20 cellular contexts compared by ENCODE assay signal in genomic region chr12:19490908-19491307, GRCh38.
"Had no signal": no experiment of that assay in that cellular context is flagged by ENCODE, and none has a peak within 500 bp of the region (broad histone marks: within the 10 kb centered on the region; RNA-seq: fewer than 3 reads in every experiment).

No MANE protein-coding gene starts in this region.

- H3K4me1 ChIP-seq: suprapubic skin had no signal

- H3K36me3 ChIP-seq: ovary, uterus had no signal

- H3K27me3 ChIP-seq: foreskin keratinocyte, hepatocyte, neural progenitor cell, ovary, suprapubic skin, tibial artery, upper lobe of left lung, uterus had no signal

- H3K27ac ChIP-seq: epithelial cell of prostate, foreskin keratinocyte, hepatocyte, lower lobe of right lung, neural progenitor cell, ovary, suprapubic skin, upper lobe of left lung, uterus had no signal

- H3K9ac ChIP-seq: neural progenitor cell had no signal

- DNase-seq: effector memory CD8-positive, alpha-beta T cell; foreskin keratinocyte; head of caudate nucleus; left colon; lower lobe of right lung; nucleus accumbens; ovary; right cardiac atrium; small intestine; stimulated activated CD4-positive, alpha-beta T cell treated with anti-CD3 and anti-CD28 coated beads, Interleukin-12 subunit alpha, Interleukin-12 subunit beta, amount 100 ng/mL, for 4 hours; stimulated activated CD4-positive, alpha-beta T cell treated with anti-CD3 and anti-CD28 coated beads, Interleukin-2, amount 100 ng/mL, for 48 hours; stimulated activated naive CD8-positive, alpha-beta T cell treated with anti-CD3 and anti-CD28 coated beads, Interleukin-15, Interleukin-2, amounts not matched to agents 100 U/mL and 50 U/mL, for 24 hours; tibial artery; uterus had no signal

- H3K4me3 ChIP-seq: hepatocyte, lower lobe of right lung, neural progenitor cell, ovary, suprapubic skin, tibial artery, upper lobe of left lung, uterus had no signal

- H3K9me3 ChIP-seq: lower lobe of right lung, ovary, suprapubic skin, tibial artery, upper lobe of left lung, uterus had no signal

- H3K4me2 ChIP-seq: hepatocyte, neural progenitor cell had no signal

- ATAC-seq: effector memory CD8-positive, alpha-beta T cell; foreskin keratinocyte; left colon; natural killer cell treated with Interleukin-12 subunit alpha and Interleukin-12 subunit beta and Interleukin-15 and Interleukin-18, amount 100 ng/mL, for 72 hours; right cardiac atrium; stimulated activated naive CD8-positive, alpha-beta T cell treated with anti-CD3 and anti-CD28 coated beads, Interleukin-15, Interleukin-2, amounts not matched to agents 100 U/mL and 50 U/mL, for 24 hours had no signal
